In the genomic region with DNA sequence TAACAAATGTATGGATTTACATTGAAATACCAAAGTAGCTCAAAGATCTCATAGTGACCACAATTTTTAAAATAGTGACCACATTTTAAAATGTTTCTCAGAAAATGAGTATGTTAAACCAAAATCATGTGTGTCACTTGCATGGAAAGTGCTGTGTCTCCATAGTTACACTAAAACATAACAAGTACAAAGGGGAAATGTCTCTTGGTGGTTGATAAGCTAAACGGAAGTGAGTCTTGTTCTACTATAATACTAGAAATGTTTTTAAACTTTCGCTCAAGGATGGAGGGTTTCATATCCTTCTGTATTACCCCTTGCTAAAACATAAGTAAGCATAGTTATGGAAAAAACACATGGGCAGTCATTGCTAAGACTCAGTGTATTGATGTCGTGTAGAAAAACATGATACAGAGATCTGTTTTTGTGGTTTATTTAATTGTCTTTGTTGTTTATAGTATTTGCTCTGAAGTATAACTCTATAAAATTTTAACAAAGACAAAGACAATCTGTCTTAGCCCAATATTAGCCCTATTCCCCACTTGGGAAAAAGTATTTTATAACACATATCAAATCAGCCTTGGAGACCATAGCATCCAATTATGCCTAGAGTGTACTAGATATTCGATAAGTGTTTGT, we compare ENCODE assay signal across 8 cellular contexts. TPM values are rescaled to one million over a fixed set of nuclear protein-coding genes. Genes with fewer than 3 reads are reported as not detected.
A peak's percentile ranks its signal among the peaks of the same experiment; 100 is the strongest.
DNase-seq lines count a peak whose midpoint lies in the region; ATAC-seq and TF ChIP-seq lines count a peak whose summit lies in the region.

No MANE protein-coding gene starts in this region.

- no peak for TF ChIP-seq CTCF in prostate gland (IDR thresholded peaks at IDR 0.05)

- POLR2A ChIA-PET in activated CD4-positive, alpha-beta memory T cell treated with anti-CD3 and anti-CD28 coated beads, Interleukin-2, amount 10 ng/mL, durations not matched to agents 7 days and 5 days (lab: Charles Lee) = interaction anchor here (0.7 to 7.3 kb wide), 15 partner anchors 8 to 569 kb away, joined by 3 to 110 read pairs (median 4); partner anchors contain the start of genes DENND4A, INTS14 and RAB11A

- no peak for DNase-seq in activated naive CD4-positive, alpha-beta T cell (lab: John Stamatoyannopoulos, UW)
- no peak for DNase-seq in activated CD4-positive, alpha-beta memory T cell treated with anti-CD3 and anti-CD28 coated beads, Interleukin-2, amount 10 ng/mL, durations not matched to agents 7 days and 5 days
- DNase-seq in NCI-H345 treated with DMSO at 0.1 percent for 48 hours (lab: John Stamatoyannopoulos, UW; ENCODE audit: unreplicated experiment) (no peak), DMS 273 (lab: John Stamatoyannopoulos, UW; ENCODE audit: unreplicated experiment) (no peak), prostate gland (ENCODE audit: low spot score) (no peak)

- H3K4me1 Mint-ChIP-seq in activated naive CD4-positive, alpha-beta T cell treated with anti-CD3 and anti-CD28 coated beads, Interleukin-2, amount 50 U/mL, for 24 hours = peaks cover 60% of the 10 kb centered on the region
- peaks cover 50% of the 10 kb centered on the region for H3K4me1 Mint-ChIP-seq in activated CD4-positive, alpha-beta memory T cell treated with anti-CD3 and anti-CD28 coated beads, Interleukin-2, amount 10 ng/mL, durations not matched to agents 7 days and 5 days

- H3K4me3 Mint-ChIP-seq in activated naive CD4-positive, alpha-beta T cell treated with anti-CD3 and anti-CD28 coated beads, Interleukin-2, amount 50 U/mL, for 24 hours = peak overlapping the region; percentile 81
- peak overlapping the region; percentile 31 for H3K4me3 Mint-ChIP-seq in activated CD4-positive, alpha-beta memory T cell treated with anti-CD3 and anti-CD28 coated beads, Interleukin-2, amount 10 ng/mL, durations not matched to agents 7 days and 5 days

- H3K27me3 ChIP-seq in prostate gland (replicated peaks; ENCODE audit: insufficient read depth) = no peaks in the 10 kb centered on the region

- no peaks in the 10 kb centered on the region for H3K4me1 ChIP-seq in prostate gland (replicated peaks)

- no peak for TF ChIP-seq POLR2A in prostate gland (IDR thresholded peaks at IDR 0.05)

- no peaks in the 10 kb centered on the region for H3K27me3 Mint-ChIP-seq in activated naive CD4-positive, alpha-beta T cell treated with anti-CD3 and anti-CD28 coated beads, Interleukin-2, amount 50 U/mL, for 24 hours
- peaks cover 7% of the 10 kb centered on the region for H3K27me3 Mint-ChIP-seq in activated CD4-positive, alpha-beta memory T cell treated with anti-CD3 and anti-CD28 coated beads, Interleukin-2, amount 10 ng/mL, durations not matched to agents 7 days and 5 days

- no peaks in the 10 kb centered on the region for H3K9me3 ChIP-seq in prostate gland

- CTCF ChIA-PET in activated CD4-positive, alpha-beta memory T cell treated with anti-CD3 and anti-CD28 coated beads, Interleukin-2, amount 10 ng/mL, durations not matched to agents 7 days and 5 days (lab: Charles Lee) = interaction anchor here (0.7 to 5.9 kb wide), 11 partner anchors 10 to 208 kb away, joined by 3 to 34 read pairs (median 4); partner anchors contain the start of genes DENND4A, INTS14 and RAB11A

- H3K27ac Mint-ChIP-seq in activated naive CD4-positive, alpha-beta T cell treated with anti-CD3 and anti-CD28 coated beads, Interleukin-2, amount 50 U/mL, for 24 hours = peak overlapping the region; percentile 98
- H3K27ac Mint-ChIP-seq in activated CD4-positive, alpha-beta memory T cell treated with anti-CD3 and anti-CD28 coated beads, Interleukin-2, amount 10 ng/mL, durations not matched to agents 7 days and 5 days = peak overlapping the region; percentile 57

- 44% methylated on average over 4 of the region's 4 CpGs for WGBS in prostate gland

- H3K27ac ChIP-seq in skin epidermis (peak overlapping the region in 14 of 21 experiments; percentile 16 to 81 (median 58)), prostate gland (no peak overlapping the region)

- no peaks in the 10 kb centered on the region for H3K36me3 ChIP-seq in prostate gland

- intact Hi-C loops in prostate gland (cut with DNase I) = no loop called here

- peaks cover 11% of the 10 kb centered on the region for H3K9me3 Mint-ChIP-seq in activated naive CD4-positive, alpha-beta T cell treated with anti-CD3 and anti-CD28 coated beads, Interleukin-2, amount 50 U/mL, for 24 hours
- peaks cover 7% of the 10 kb centered on the region for H3K9me3 Mint-ChIP-seq in activated CD4-positive, alpha-beta memory T cell treated with anti-CD3 and anti-CD28 coated beads, Interleukin-2, amount 10 ng/mL, durations not matched to agents 7 days and 5 days

- ATAC-seq in HG03280 (IDR thresholded peaks at IDR 0.05; ENCODE audit: unreplicated experiment) = peak; percentile 67

- H3K4me3 ChIP-seq in skin epidermis (no peak overlapping the region), prostate gland (no peak overlapping the region)

- H3K36me3 Mint-ChIP-seq in activated naive CD4-positive, alpha-beta T cell treated with anti-CD3 and anti-CD28 coated beads, Interleukin-2, amount 50 U/mL, for 24 hours = peaks cover 2% of the 10 kb centered on the region
- peaks cover 12% of the 10 kb centered on the region for H3K36me3 Mint-ChIP-seq in activated CD4-positive, alpha-beta memory T cell treated with anti-CD3 and anti-CD28 coated beads, Interleukin-2, amount 10 ng/mL, durations not matched to agents 7 days and 5 days (ENCODE audit: low read depth)

RNA-seq across cellular contexts. Expression of gene DENND4A, which starts 27.0 kb away (rescaled TPM):
- 10 to 100 TPM; 40.4 to 41.1 TPM for total RNA-seq in activated CD4-positive, alpha-beta memory T cell treated with anti-CD3 and anti-CD28 coated beads, Interleukin-2, amount 10 ng/mL, durations not matched to agents 7 days and 5 days
- 10 to 100 TPM; 24.5 to 49.6 TPM for total RNA-seq in prostate gland

RNA-seq across cellular contexts. Expression of gene RAB11A, which starts 50.2 kb away (rescaled TPM):
- total RNA-seq in activated CD4-positive, alpha-beta memory T cell treated with anti-CD3 and anti-CD28 coated beads, Interleukin-2, amount 10 ng/mL, durations not matched to agents 7 days and 5 days = 100 to 1,000 TPM; 192 to 193 TPM
- 100 to 1,000 TPM; 178 to 223 TPM for total RNA-seq in prostate gland

Comparison
In these comparisons a context has a peak if more than half of its experiments do, and no peak if none do; other contexts are left out.
1. H3K27ac ChIP-seq: peak in skin epidermis (14 of 21); none in prostate gland (0 of 2).